Comparison of ENCODE assay signal across 9 cellular contexts in the genomic region with DNA sequence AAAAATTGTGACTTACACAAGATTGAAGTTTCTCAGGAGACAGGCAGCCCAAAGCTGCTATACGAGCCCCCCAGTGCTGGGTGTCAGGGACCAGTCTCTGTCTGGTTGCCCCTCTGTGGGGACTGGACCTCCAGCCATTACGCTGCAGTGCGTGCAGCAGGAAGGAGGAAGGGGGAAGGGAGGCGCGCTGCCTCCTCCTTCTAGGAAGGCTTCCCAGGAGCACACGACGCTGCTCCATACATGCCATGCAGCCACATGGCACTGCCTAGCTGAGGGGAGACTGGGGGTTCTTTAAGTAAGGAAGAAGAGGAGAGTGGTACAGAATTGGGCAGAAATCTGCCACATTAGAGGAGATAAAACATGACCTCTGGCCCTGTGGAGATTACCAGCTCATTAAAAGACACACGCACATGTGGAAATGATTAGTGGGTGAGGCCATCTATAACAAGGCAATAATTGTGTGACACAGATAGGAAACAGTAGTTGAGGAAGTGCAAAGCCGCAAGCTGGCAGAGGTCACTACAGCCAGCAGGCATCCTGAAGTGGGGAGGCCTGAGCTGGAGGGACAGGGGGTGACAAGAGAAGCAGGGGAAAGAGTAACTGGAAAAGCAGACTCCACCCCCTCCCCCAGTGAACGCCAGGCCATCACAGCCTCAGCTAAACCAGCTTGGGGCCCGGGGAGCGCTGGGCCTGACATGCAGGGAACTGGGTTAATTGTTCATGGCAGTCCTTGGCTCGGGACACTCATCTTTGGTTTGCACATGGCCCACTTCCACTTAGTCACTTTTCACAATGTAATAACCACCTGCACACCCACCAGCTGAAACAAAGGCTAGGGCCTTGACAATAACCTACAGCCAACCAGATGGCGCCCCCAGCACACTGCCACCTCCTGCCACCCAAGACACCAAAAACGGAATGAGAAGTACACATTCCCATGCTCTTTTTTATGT. TPM values are rescaled to one million over a fixed set of nuclear protein-coding genes. Genes with fewer than 3 reads are reported as not detected.
DNase-seq lines count a peak whose midpoint lies in the region; ATAC-seq, FAIRE-seq and TF ChIP-seq lines count a peak whose summit lies in the region.
"Had no signal": no experiment of that assay in that cellular context is flagged by ENCODE, and none has a peak within 500 bp of the region (broad histone marks: within the 10 kb centered on the region; RNA-seq: fewer than 3 reads in every experiment).

No MANE protein-coding gene starts in this region.

- H3K4me1 ChIP-seq in small intestine (ENCODE audit: control insufficient read depth in 2 of 2, insufficient read depth in 1 of 2, low read depth in 1 of 2, low read length in 1 of 2) (peaks cover 13 to 24% of the 10 kb centered on the region in 2 donors), sigmoid colon (peaks cover 0 to 22% (median 16%) of the 10 kb centered on the region in 4 donors)

- H3K27me3 ChIP-seq in small intestine (ENCODE audit: control insufficient read depth in 2 of 2, insufficient read depth in 2 of 2, low read length in 2 of 2) (no peaks in the 10 kb centered on the region), sigmoid colon (no peaks in the 10 kb centered on the region)

- H3K4me1 Mint-ChIP-seq in activated naive CD4-positive, alpha-beta T cell treated with anti-CD3 and anti-CD28 coated beads, Interleukin-2, amount 50 U/mL, for 24 hours, result peaks cover 100% of the 10 kb centered on the region

- ATAC-seq in GM21723 (IDR thresholded peaks at IDR 0.05; ENCODE audit: unreplicated experiment), result no peak

- TF ChIP-seq EP300 in sigmoid colon (IDR thresholded peaks at IDR 0.05), result no peak

- H3K36me3 ChIP-seq in small intestine (ENCODE audit: control insufficient read depth in 2 of 2, insufficient read depth in 2 of 2, low read length in 2 of 2) (no peaks in the 10 kb centered on the region), sigmoid colon (no peaks in the 10 kb centered on the region)

- no peak for TF ChIP-seq CTCF in NB4 (IDR thresholded peaks at IDR 0.05; ENCODE audit: low read depth, low read length)
- no peak for TF ChIP-seq CTCF in sigmoid colon (IDR thresholded peaks at IDR 0.05)

- intact Hi-C loops in head of caudate nucleus (cut with DNase I), result no loop called here
- intact Hi-C loops in sigmoid colon (cut with DNase I), result no loop called here

- H3K27ac ChIP-seq in small intestine (ENCODE audit: low read depth in 1 of 2, low read length in 1 of 2) (peak overlapping the region; percentile 6 to 71), sigmoid colon (no peak overlapping the region)

- H3K36me3 Mint-ChIP-seq in activated naive CD4-positive, alpha-beta T cell treated with anti-CD3 and anti-CD28 coated beads, Interleukin-2, amount 50 U/mL, for 24 hours, result peaks cover 10% of the 10 kb centered on the region

- peak overlapping the region; percentile 78 for H3K4me3 Mint-ChIP-seq in activated naive CD4-positive, alpha-beta T cell treated with anti-CD3 and anti-CD28 coated beads, Interleukin-2, amount 50 U/mL, for 24 hours

- TF ChIP-seq POLR2A in NB4 (IDR thresholded peaks at IDR 0.05; ENCODE audit: extremely low read depth, insufficient read length) (no peak), sigmoid colon (IDR thresholded peaks at IDR 0.05) (no peak)

- H3K9me3 ChIP-seq in small intestine (ENCODE audit: control insufficient read depth, low read depth) (no peaks in the 10 kb centered on the region), sigmoid colon (no peaks in the 10 kb centered on the region)

- H3K27ac Mint-ChIP-seq in activated naive CD4-positive, alpha-beta T cell treated with anti-CD3 and anti-CD28 coated beads, Interleukin-2, amount 50 U/mL, for 24 hours, result peak overlapping the region; percentile 85

- DNase-seq in NCI-H2227 (lab: John Stamatoyannopoulos, UW; ENCODE audit: unreplicated experiment) (peak; percentile 18), NCI-H2227 treated with DMSO at 0.1 percent for 48 hours (lab: John Stamatoyannopoulos, UW) (no peak), NB4 (ENCODE audit: low read depth) (peak; percentile 49), small intestine (peak; percentile 89), head of caudate nucleus (no peak), sigmoid colon (no peak)

- no peak for FAIRE-seq in small intestine (lab: Jason Lieb, UNC)
- FAIRE-seq: islet of Langerhans had no signal

- WGBS in small intestine, 3 donors, result 15 to 56% (median 35%) methylated on average over 15 of the region's 15 CpGs
- 22 to 61% methylated on average over 15 of the region's 15 CpGs for WGBS in sigmoid colon, 2 donors

- H3K27me3 Mint-ChIP-seq in activated naive CD4-positive, alpha-beta T cell treated with anti-CD3 and anti-CD28 coated beads, Interleukin-2, amount 50 U/mL, for 24 hours, result no peaks in the 10 kb centered on the region

- H3K4me3 ChIP-seq in NB4 (ENCODE audit: low read depth, low read length), result no peak overlapping the region
- no peak overlapping the region for H3K4me3 ChIP-seq in small intestine (ENCODE audit: low read depth in 1 of 2, low read length in 2 of 2)
- no peak overlapping the region for H3K4me3 ChIP-seq in sigmoid colon

- H3K9me3 Mint-ChIP-seq in activated naive CD4-positive, alpha-beta T cell treated with anti-CD3 and anti-CD28 coated beads, Interleukin-2, amount 50 U/mL, for 24 hours, result no peaks in the 10 kb centered on the region

RNA-seq across cellular contexts. Expression of a gene that starts 39.6 kb away (rescaled TPM):
- polyA plus RNA-seq in small intestine (10 to 100 TPM; 13.2 to 20.5 (median 16.1) TPM), sigmoid colon (10 to 100 TPM; 14.4 to 45.7 (median 21.0) TPM)
- total RNA-seq in sigmoid colon, result 1 to 10 TPM in 3 of 4 donors, under 1 TPM in 1; 0.95 to 3.9 (median 1.4) TPM

Comparison
In these comparisons a context has a peak if more than half of its experiments do, and no peak if none do; other contexts are left out.
1. DNase-seq: peak in NCI-H2227 (single experiment), NB4 (single experiment) and small intestine (single experiment); none in NCI-H2227 treated with DMSO at 0.1 percent for 48 hours (single experiment), head of caudate nucleus (0 of 42) and sigmoid colon (single experiment).
2. H3K27ac ChIP-seq: peak in small intestine (2 of 2); none in sigmoid colon (0 of 4).